14 cellular contexts compared by ENCODE assay signal in the genomic region with DNA sequence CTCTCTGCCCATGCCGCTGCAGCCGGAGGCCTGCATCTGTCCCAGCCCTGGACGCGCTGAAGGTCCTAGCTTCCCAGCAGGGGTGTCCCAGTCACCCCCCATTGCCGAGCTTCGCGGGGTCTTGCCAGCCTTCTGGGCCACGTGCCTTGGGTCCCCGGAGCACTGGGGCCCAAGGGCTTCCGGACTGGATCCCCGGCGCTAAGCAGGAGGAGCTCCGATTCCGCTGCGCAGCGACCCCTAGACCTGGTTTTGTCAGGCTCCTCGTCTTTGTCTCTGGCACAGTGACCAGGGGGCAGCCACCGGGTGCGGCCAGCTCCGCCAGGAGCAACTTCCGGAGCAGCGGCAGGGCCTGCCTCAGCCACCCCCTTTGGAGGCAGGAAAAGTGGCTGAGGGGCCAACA. TPM values are rescaled to one million over a fixed set of nuclear protein-coding genes. Genes with fewer than 3 reads are reported as not detected.
"Had no signal": no experiment of that assay in that cellular context is flagged by ENCODE, and none has a peak within 500 bp of the region (broad histone marks: within the 10 kb centered on the region; RNA-seq: fewer than 3 reads in every experiment).

No MANE protein-coding gene starts in this region.

- H3K27ac ChIP-seq: esophagus squamous epithelium, prostate gland had no signal

- DNase-seq: activated B cell treated with CpG ODN at 0.5 μM for 24 hours; activated CD4-positive, alpha-beta memory T cell treated with anti-CD3 and anti-CD28 coated beads for 36 hours; activated CD4-positive, alpha-beta T cell treated with anti-CD3 and anti-CD28 coated beads for 4 hours; activated T-cell treated with anti-CD3 and anti-CD28 coated beads for 4 hours; effector memory CD4-positive, alpha-beta T cell; esophagus squamous epithelium; right cardiac atrium; stimulated activated naive B cell treated with anti-CD40 and anti-IgM and Interleukin-4, amounts not matched to agents 10 μg/mL and 1 μg/mL and 100 μg/mL, for 72 hours had no signal

- H3K4me1 Mint-ChIP-seq: activated B cell treated with CpG ODN at 0.5 μM for 24 hours had no signal

- ATAC-seq: left lobe of liver; right cardiac atrium; stimulated activated naive B cell treated with anti-CD40 and anti-IgM and Interleukin-4, amounts not matched to agents 10 μg/mL and 1 μg/mL and 100 μg/mL, for 72 hours had no signal

- H3K4me3 Mint-ChIP-seq: activated B cell treated with CpG ODN at 0.5 μM for 24 hours; activated CD4-positive, alpha-beta memory T cell treated with anti-CD3 and anti-CD28 coated beads for 36 hours; activated naive CD8-positive, alpha-beta T cell; stimulated activated naive B cell treated with anti-CD40 and anti-IgM and Interleukin-4, amounts not matched to agents 10 μg/mL and 1 μg/mL and 100 μg/mL, for 72 hours had no signal

- H3K4me3 ChIP-seq: lung, prostate gland had no signal

- H3K9me3 ChIP-seq: esophagus squamous epithelium, prostate gland had no signal

- H3K27ac Mint-ChIP-seq: activated B cell treated with CpG ODN at 0.5 μM for 24 hours; activated CD4-positive, alpha-beta memory T cell treated with anti-CD3 and anti-CD28 coated beads for 36 hours; activated naive CD8-positive, alpha-beta T cell had no signal

- H3K9me3 Mint-ChIP-seq: activated B cell treated with CpG ODN at 0.5 μM for 24 hours; neural crest cell; stimulated activated naive B cell treated with anti-CD40 and anti-IgM and Interleukin-4, amounts not matched to agents 10 μg/mL and 1 μg/mL and 100 μg/mL, for 72 hours had no signal

- H3K36me3 ChIP-seq: esophagus squamous epithelium, prostate gland had no signal

- H3K36me3 Mint-ChIP-seq: activated naive CD8-positive, alpha-beta T cell; stimulated activated naive B cell treated with anti-CD40 and anti-IgM and Interleukin-4, amounts not matched to agents 10 μg/mL and 1 μg/mL and 100 μg/mL, for 72 hours had no signal

RNA-seq across cellular contexts. Expression of a gene that starts 3.3 kb away (rescaled TPM):
- total RNA-seq: activated B cell treated with CpG ODN at 0.5 μM for 24 hours; activated CD4-positive, alpha-beta memory T cell treated with anti-CD3 and anti-CD28 coated beads for 36 hours; left lobe of liver; myocyte; right cardiac atrium had no signal
